8 cellular contexts compared by ENCODE assay signal in the genomic region with DNA sequence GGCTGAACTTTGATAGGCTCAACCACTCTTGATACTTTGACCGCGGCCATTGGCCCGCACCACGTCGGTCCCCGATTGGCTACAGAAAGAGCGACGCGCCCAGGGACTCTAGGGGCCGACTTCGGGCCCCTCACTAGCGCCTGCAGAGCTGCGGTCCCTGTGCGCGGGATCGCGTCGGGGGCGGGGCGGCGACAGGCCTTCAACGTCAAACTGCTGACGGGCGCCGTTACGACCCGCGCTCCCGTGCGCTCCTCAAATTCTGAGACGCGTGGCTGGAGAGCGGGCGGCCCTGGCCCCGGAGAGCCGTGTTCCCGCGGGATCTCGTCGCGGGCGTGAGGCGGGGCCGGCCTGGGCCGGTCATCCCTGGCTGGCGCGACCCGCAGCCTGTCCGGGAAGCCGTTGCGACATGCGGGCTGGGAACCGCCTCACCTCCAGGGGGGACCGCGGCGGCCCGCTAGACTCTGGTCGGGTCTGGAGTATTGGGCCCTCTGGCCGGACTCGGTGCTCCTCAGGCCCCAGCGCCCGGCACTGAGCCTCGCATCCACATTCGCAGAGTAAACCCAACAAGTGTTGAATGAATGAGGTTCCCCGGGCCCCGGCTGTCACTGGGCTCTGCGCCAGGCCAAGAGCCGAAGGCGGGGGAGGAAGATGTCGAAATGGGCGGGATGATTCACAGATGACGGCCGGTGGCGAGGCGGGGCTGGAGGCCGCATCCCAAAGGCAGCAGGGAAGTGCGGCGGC. TPM values are rescaled to one million over a fixed set of nuclear protein-coding genes. Genes with fewer than 3 reads are reported as not detected.
DNase-seq lines count a peak whose midpoint lies in the region; ATAC-seq and TF ChIP-seq lines count a peak whose summit lies in the region.

No MANE protein-coding gene starts in this region.

- peak; percentile 61 for DNase-seq in AG04449 (ENCODE audit: low read depth, low spot score)
- peak; percentile 34 for DNase-seq in NCI-H345 treated with DMSO at 0.1 percent for 48 hours (lab: John Stamatoyannopoulos, UW; ENCODE audit: unreplicated experiment)
- peak; percentile 74 for DNase-seq in activated CD4-positive, alpha-beta T cell treated with anti-CD3 and anti-CD28 coated beads for 1 hour
- peak; percentile 90 for DNase-seq in cerebellum (ENCODE audit: low spot score)
- peak; percentile 85 for DNase-seq in kidney glomerular epithelial cell (lab: John Stamatoyannopoulos, UW)
- DNase-seq in stimulated activated CD4-positive, alpha-beta T cell treated with anti-CD3 and anti-CD28 coated beads, Interleukin-15, amount 100 ng/mL, for 48 hours (ENCODE audit: low read depth in 2 of 2): peak; percentile 85 to 88

- ATAC-seq in GM18870 (IDR thresholded peaks at IDR 0.05; ENCODE audit: unreplicated experiment) (peak; percentile 34), HG03139 (IDR thresholded peaks at IDR 0.05; ENCODE audit: unreplicated experiment) (peak; percentile 83)

- TF ChIP-seq CTCF in AG04449 (IDR thresholded peaks at IDR 0.05; ENCODE audit: insufficient read depth, low read length, missing control alignments): no peak

- H3K4me3 ChIP-seq in AG04449 (ENCODE audit: low read depth, low read length): peak overlapping the region; percentile 67

- CTCF ChIA-PET in AG04449 (lab: Yijun Ruan, JAX): interaction anchor here (0.8 to 9.4 kb wide), 11 partner anchors 9 to 228 kb away, joined by 3 to 126 read pairs (median 5); a partner anchor contains a TSS

- POLR2A ChIA-PET in AG04449 (lab: Yijun Ruan, JAX): interaction anchor here (0.8 to 2.0 kb wide), 7 partner anchors 10 to 177 kb away, joined by 3 to 9 read pairs (median 3); a partner anchor contains a TSS

RNA-seq across cellular contexts. Expression of a gene that starts 0.6 kb away (rescaled TPM):
- 22.1 TPM for total RNA-seq in cerebellum

RNA-seq across cellular contexts. Expression of a gene that starts 38.4 kb away (rescaled TPM):
- total RNA-seq in cerebellum: 7.2 TPM

Comparison
In these comparisons a context has a peak if more than half of its experiments do, and no peak if none do; other contexts are left out.
1. Peak in every context shown above with its lines: DNase-seq, ATAC-seq and H3K4me3 ChIP-seq.
2. DNase-seq: peak in every context shown above with its lines; median percentile 90 in cerebellum; 86 in stimulated activated CD4-positive, alpha-beta T cell treated with anti-CD3 and anti-CD28 coated beads, Interleukin-15, amount 100 ng/mL, for 48 hours; 85 in kidney glomerular epithelial cell; 74 in activated CD4-positive, alpha-beta T cell treated with anti-CD3 and anti-CD28 coated beads for 1 hour; 61 in AG04449; 34 in NCI-H345 treated with DMSO at 0.1 percent for 48 hours.